21 cellular contexts compared by ENCODE assay signal in the genomic region with DNA sequence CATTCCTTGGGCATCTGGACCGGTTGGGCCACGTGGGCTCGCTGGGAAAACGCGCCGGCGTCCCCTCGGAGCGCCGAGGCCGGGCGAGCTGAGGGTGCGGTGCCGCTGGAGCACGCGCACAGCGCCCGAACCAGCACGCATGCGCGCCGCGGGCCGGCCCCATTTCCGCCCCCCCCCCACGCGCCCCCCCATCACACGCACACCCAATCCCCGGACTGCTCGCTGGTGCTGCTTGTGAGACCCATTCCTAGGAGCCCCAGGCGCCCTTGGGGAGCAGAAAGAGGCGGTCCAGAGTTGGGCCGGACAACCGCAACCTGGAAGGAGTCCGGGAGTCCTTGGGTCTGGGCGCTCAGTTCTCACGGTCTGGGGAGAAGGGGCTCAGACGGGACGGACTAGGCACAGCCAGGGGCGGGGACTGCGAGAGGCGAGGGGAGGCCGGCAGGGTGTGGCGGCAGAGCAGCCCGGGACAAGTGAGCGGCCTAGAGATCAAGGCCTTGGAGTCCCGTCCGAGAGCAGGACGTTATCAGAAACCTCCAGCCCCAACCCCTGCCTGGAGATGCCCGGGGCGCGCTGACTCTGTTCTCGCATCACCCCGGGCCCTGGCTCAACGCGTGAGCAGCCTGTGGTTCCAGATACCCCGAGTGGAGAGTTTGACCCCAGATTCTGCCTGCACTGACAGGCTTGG. TPM values are rescaled to one million over a fixed set of nuclear protein-coding genes. Genes with fewer than 3 reads are reported as not detected.
DNase-seq lines count a peak whose midpoint lies in the region; TF ChIP-seq lines count a peak whose summit lies in the region.
"Had no signal": no experiment of that assay in that cellular context is flagged by ENCODE, and none has a peak within 500 bp of the region (broad histone marks: within the 10 kb centered on the region; RNA-seq: fewer than 3 reads in every experiment).

No MANE protein-coding gene starts in this region.

- H3K79me2 ChIP-seq in neural progenitor cell (ENCODE audit: low read depth), result no peaks in the 10 kb centered on the region

- peaks cover 47% of the 10 kb centered on the region for H3K4me1 ChIP-seq in neural progenitor cell
- H3K4me1 ChIP-seq in tibial artery, result peaks cover 0 to 55% (median 32%) of the 10 kb centered on the region in 4 donors

- H3K27ac Mint-ChIP-seq in brain, result no peak overlapping the region
- no peak overlapping the region for H3K27ac Mint-ChIP-seq in neural progenitor cell
- H3K27ac Mint-ChIP-seq: stimulated activated memory B cell treated with anti-CD40 and anti-IgM and Interleukin-4, amounts not matched to agents 10 μg/mL and 1 μg/mL and 100 μg/mL, for 72 hours had no signal

- H3K27me3 ChIP-seq in neural progenitor cell (peaks cover 100% of the 10 kb centered on the region), tibial artery (peaks cover 41 to 100% of the 10 kb centered on the region in 2 donors)

- DNase-seq in DMS53 (lab: John Stamatoyannopoulos, UW) (peak; percentile 34), DMS53 treated with DMSO at 0.1 percent for 48 hours (lab: John Stamatoyannopoulos, UW; ENCODE audit: unreplicated experiment) (no peak), HK-2 (ENCODE audit: unreplicated experiment) (peak; percentile 91), neural progenitor cell (ENCODE audit: low spot score) (peak; percentile 45), tibial artery (no peak), Ammon's horn (ENCODE audit: low spot score) (no peak)
- no peak for DNase-seq in stimulated activated CD4-positive, alpha-beta T cell treated with anti-CD3 and anti-CD28 coated beads, Interleukin-2, amount 100 ng/mL, for 48 hours
- DNase-seq: 8988T; activated CD4-positive, alpha-beta T cell treated with anti-CD3 and anti-CD28 coated beads for 1 hour; effector CD8-positive, alpha-beta T cell; hippocampal formation; mucosa of descending colon; NCI-H1436 treated with DMSO at 0.1 percent for 48 hours; NCI-H345; SIG-M5 had no signal

- H4K20me1 ChIP-seq in neural progenitor cell (ENCODE audit: low read depth), result peaks cover 82% of the 10 kb centered on the region

- H3K4me3 Mint-ChIP-seq in brain, result peak overlapping the region in 3 of 5 experiments; percentile 59 to 66 (median 65)
- peak overlapping the region; percentile 41 for H3K4me3 Mint-ChIP-seq in neural progenitor cell
- H3K4me3 Mint-ChIP-seq: activated naive CD4-positive, alpha-beta T cell treated with anti-CD3 and anti-CD28 coated beads, Interleukin-2, amount 50 U/mL, for 24 hours had no signal

- H3K9me3 ChIP-seq in neural progenitor cell (ENCODE audit: low read depth) (no peaks in the 10 kb centered on the region), tibial artery (no peaks in the 10 kb centered on the region)
- H3K9me3 ChIP-seq: mucosa of descending colon had no signal

- peaks cover 51% of the 10 kb centered on the region for H3K4me1 Mint-ChIP-seq in brain
- H3K4me1 Mint-ChIP-seq in neural progenitor cell, result peaks cover 56% of the 10 kb centered on the region

- TF ChIP-seq CTCF in brain (conservative IDR thresholded peaks at IDR 0.05), result no peak
- no peak for TF ChIP-seq CTCF in neural progenitor cell (IDR thresholded peaks at IDR 0.05)
- no peak for TF ChIP-seq CTCF in tibial artery (IDR thresholded peaks at IDR 0.05)

- H3K36me3 Mint-ChIP-seq in brain (no peaks in the 10 kb centered on the region), neural progenitor cell (no peaks in the 10 kb centered on the region)
- H3K36me3 Mint-ChIP-seq: activated naive CD4-positive, alpha-beta T cell treated with anti-CD3 and anti-CD28 coated beads, Interleukin-2, amount 50 U/mL, for 24 hours had no signal

- intact Hi-C loops in tibial artery (cut with DNase I; ENCODE audit: low total_unique reads), result no loop called here

- no peak overlapping the region for H2AFZ ChIP-seq in neural progenitor cell (replicated peaks)

- H3K36me3 ChIP-seq in neural progenitor cell, result no peaks in the 10 kb centered on the region
- H3K36me3 ChIP-seq in tibial artery, result no peaks in the 10 kb centered on the region
- H3K36me3 ChIP-seq: cardiac muscle cell had no signal

- H3K9me3 Mint-ChIP-seq in brain (peaks cover 0 to 11% (median 8%) of the 10 kb centered on the region in 5 experiments), neural progenitor cell (peaks cover 8% of the 10 kb centered on the region)
- H3K9me3 Mint-ChIP-seq: activated naive CD4-positive, alpha-beta T cell treated with anti-CD3 and anti-CD28 coated beads, Interleukin-2, amount 50 U/mL, for 24 hours; T-helper 2 cell treated with Interferon-gamma antibody and Interleukin-4, amounts not matched to agents 5 μg/mL and 100 μg/mL, for 36 hours had no signal

- H3K4me3 ChIP-seq in neural progenitor cell (no peak overlapping the region), tibial artery (no peak overlapping the region)
- H3K4me3 ChIP-seq: cardiac muscle cell, GM12878, mucosa of descending colon had no signal

- peak overlapping the region; percentile 2 for H3K4me2 ChIP-seq in neural progenitor cell

- H3K9ac ChIP-seq in neural progenitor cell, result no peak overlapping the region

- H3F3A ChIP-seq in neural progenitor cell (ENCODE audit: low read depth), result peaks cover 80% of the 10 kb centered on the region

- H3K27ac ChIP-seq in neural progenitor cell (no peak overlapping the region), tibial artery (no peak overlapping the region)
- H3K27ac ChIP-seq: cardiac muscle cell had no signal

- H3K27me3 Mint-ChIP-seq in brain, result peaks cover 98% of the 10 kb centered on the region
- peaks cover 85% of the 10 kb centered on the region for H3K27me3 Mint-ChIP-seq in neural progenitor cell (ENCODE audit: insufficient read depth, low read depth)

RNA-seq across cellular contexts. Expression of a gene that starts 6.0 kb away (rescaled TPM):
- 9.4 TPM for polyA plus RNA-seq in brain (ENCODE audit: insufficient read depth, low read depth, low replicate concordance)
- total RNA-seq in neural progenitor cell (ENCODE audit: low replicate concordance), result 2.8 and 15.2 TPM in 2 replicates

RNA-seq across cellular contexts. Expression of a gene that starts 24.9 kb away (rescaled TPM):
- polyA plus RNA-seq in brain (ENCODE audit: insufficient read depth, low read depth, low replicate concordance), result 36.4 TPM
- 53.5 and 155 TPM in 2 replicates for total RNA-seq in neural progenitor cell (ENCODE audit: low replicate concordance)

RNA-seq across cellular contexts. Expression of a gene that starts 36.4 kb away (rescaled TPM):
- polyA plus RNA-seq in brain (ENCODE audit: insufficient read depth, low read depth, low replicate concordance), result 30.6 TPM
- total RNA-seq in neural progenitor cell (ENCODE audit: low replicate concordance), result 2.7 and 5.6 TPM in 2 replicates

Comparison
In these comparisons a context has a peak if more than half of its experiments do, and no peak if none do; other contexts are left out.
1. DNase-seq: peak in DMS53 (single experiment), HK-2 (single experiment) and neural progenitor cell (single experiment); none in DMS53 treated with DMSO at 0.1 percent for 48 hours (single experiment), tibial artery (0 of 2), stimulated activated CD4-positive, alpha-beta T cell treated with anti-CD3 and anti-CD28 coated beads, Interleukin-2, amount 100 ng/mL, for 48 hours (0 of 2) and Ammon's horn (single experiment).